ENCODE assay signal across 9 cellular contexts in the genomic region with DNA sequence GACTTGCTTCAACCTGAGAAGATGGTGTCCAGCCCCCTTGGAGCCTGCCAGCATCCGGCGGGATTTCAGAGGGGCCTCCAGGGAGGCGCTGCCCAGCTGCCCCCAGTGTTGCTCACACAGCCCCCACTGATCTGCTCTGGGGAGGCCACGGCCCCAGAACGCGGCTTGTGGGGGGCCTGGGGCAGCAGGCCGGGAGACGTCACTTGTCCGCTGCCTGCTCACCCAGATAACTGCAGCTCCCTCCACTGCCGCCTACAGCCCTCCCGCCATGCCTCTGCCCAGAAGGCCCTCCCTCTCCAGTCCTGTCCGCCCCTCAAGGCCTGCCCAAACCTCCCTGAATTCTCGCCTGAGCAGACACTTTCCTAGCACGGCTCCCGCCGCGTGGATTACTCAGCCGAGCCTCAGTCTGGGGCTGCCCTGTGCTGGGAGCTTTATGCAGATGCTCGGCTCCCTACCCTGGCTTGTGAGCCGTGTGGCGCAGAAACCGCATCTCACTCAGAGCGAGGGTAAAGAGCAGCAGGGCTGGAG. TPM values are rescaled to one million over a fixed set of nuclear protein-coding genes. Genes with fewer than 3 reads are reported as not detected.
A peak's percentile ranks its signal among the peaks of the same experiment; 100 is the strongest.
DNase-seq lines count a peak whose midpoint lies in the region; ATAC-seq, FAIRE-seq and TF ChIP-seq lines count a peak whose summit lies in the region.
"Had no signal": no experiment of that assay in that cellular context is flagged by ENCODE, and none has a peak within 500 bp of the region (broad histone marks: within the 10 kb centered on the region; RNA-seq: fewer than 3 reads in every experiment).

No MANE protein-coding gene starts in this region.

- no peak overlapping the region for H3K9ac ChIP-seq in GM12878 (ENCODE audit: control insufficient read depth, insufficient read depth, low read length)

- in situ Hi-C loops in GM12878 (cut with MboI), result no loop called here

- intact Hi-C loops in GM12878 (cut with micrococcal nuclease; ENCODE audit: unreplicated experiment), result no loop called here
- intact Hi-C loops in sigmoid colon (cut with DNase I), result loop anchor here (5.0 kb wide), 2 partner anchors 342 to 718 kb away; partner anchors contain the start of gene ETV5
- intact Hi-C loops in stomach (cut with DNase I; ENCODE audit: low total_unique reads), result no loop called here

- TF ChIP-seq RAD21 in GM12878 (IDR thresholded peaks at IDR 0.05; ENCODE audit: insufficient read depth, low read depth, low read length), result no peak

- H3K4me1 ChIP-seq in GM12878 (ENCODE audit: control insufficient read depth, insufficient read depth, low read length), result no peaks in the 10 kb centered on the region
- H3K4me1 ChIP-seq in lung (ENCODE audit: control insufficient read depth in 2 of 2, insufficient read depth in 2 of 2, low read length in 2 of 2), result peaks cover 0 to 5% of the 10 kb centered on the region in 2 donors
- H3K4me1 ChIP-seq in sigmoid colon, result peaks cover 0 to 29% (median 13%) of the 10 kb centered on the region in 4 donors
- peaks cover 0 to 34% (median 30%) of the 10 kb centered on the region in 4 donors for H3K4me1 ChIP-seq in stomach

- H3K27ac Mint-ChIP-seq in stimulated activated naive CD8-positive, alpha-beta T cell treated with anti-CD3 and anti-CD28 coated beads, Interleukin-15, Interleukin-2, amounts not matched to agents 100 ng/mL and 50 ng/mL, for 24 hours, result peak overlapping the region; percentile 94

- ATAC-seq in GM12878 (peak; percentile 19), lung (ENCODE audit: insufficient read depth, low FRiP score) (peak; percentile 9)

- peaks cover 38% of the 10 kb centered on the region for H3K4me1 Mint-ChIP-seq in stimulated activated naive CD8-positive, alpha-beta T cell treated with anti-CD3 and anti-CD28 coated beads, Interleukin-15, Interleukin-2, amounts not matched to agents 100 ng/mL and 50 ng/mL, for 24 hours (ENCODE audit: low read depth)

- no TSS peak for BruUV-seq in GM12878 (replicated peaks; lab: Mats Ljungman, UMichigan)

- peak overlapping the region; percentile 86 for H3K4me3 Mint-ChIP-seq in stimulated activated naive CD8-positive, alpha-beta T cell treated with anti-CD3 and anti-CD28 coated beads, Interleukin-15, Interleukin-2, amounts not matched to agents 100 ng/mL and 50 ng/mL, for 24 hours

- CTCF ChIA-PET in GM12878 (lab: Yijun Ruan, JAX), result interaction anchor here (0.5 to 9.3 kb wide), 3 partner anchors 210 to 543 kb away, joined by 3 to 183 read pairs (median 3); partner anchors contain the start of gene AHSG

- 17% methylated on average over 20 of the region's 23 CpGs for WGBS in GM12878 (ENCODE audit: insufficient coverage, insufficient replicate concordance, low lambda C conversion rate, missing lambda C conversion rate)
- 4 to 11% methylated on average over 22 to 23 of the region's 23 CpGs for WGBS in lung, 2 donors
- 9 to 13% methylated on average over 23 of the region's 23 CpGs for WGBS in sigmoid colon, 2 donors
- WGBS in stomach, 5 donors, result 5 to 17% (median 6%) methylated on average over 20 to 23 of the region's 23 CpGs

- RAD21 ChIA-PET in GM12878 (lab: Charles Lee; ENCODE audit: unreplicated experiment), result interaction anchor here (1.5 kb wide), 1 partner anchor 211 kb away, joined by 4 read pairs; no protein-coding TSS in a partner anchor

- peaks cover 32% of the 10 kb centered on the region for H3K27me3 Mint-ChIP-seq in stimulated activated naive CD8-positive, alpha-beta T cell treated with anti-CD3 and anti-CD28 coated beads, Interleukin-15, Interleukin-2, amounts not matched to agents 100 ng/mL and 50 ng/mL, for 24 hours

- H3K4me2 ChIP-seq in GM12878 (ENCODE audit: control insufficient read depth, insufficient read depth), result no peak overlapping the region

- DNase-seq in CD1c-positive myeloid dendritic cell (ENCODE audit: extremely low spot score) (peak; percentile 23), NCI-H2107 (lab: John Stamatoyannopoulos, UW) (peak; percentile 63), GM12878 (ENCODE audit: low read depth, low spot score) (no peak), lung (ENCODE audit: low spot score) (no peak), sigmoid colon (no peak), stomach (no peak), GM12891 (ENCODE audit: insufficient read length, low spot score) (no peak)

- H3K9me3 ChIP-seq in GM12878 (replicated peaks; ENCODE audit: control insufficient read depth, insufficient read depth, low read length), result no peaks in the 10 kb centered on the region
- H3K9me3 ChIP-seq in lung (ENCODE audit: control insufficient read depth in 2 of 2, insufficient read depth in 1 of 2, low read length in 1 of 2), result peaks cover 0 to 2% of the 10 kb centered on the region in 2 donors
- no peaks in the 10 kb centered on the region for H3K9me3 ChIP-seq in sigmoid colon
- H3K9me3 ChIP-seq in stomach, result no peaks in the 10 kb centered on the region

- H3K36me3 Mint-ChIP-seq in stimulated activated naive CD8-positive, alpha-beta T cell treated with anti-CD3 and anti-CD28 coated beads, Interleukin-15, Interleukin-2, amounts not matched to agents 100 ng/mL and 50 ng/mL, for 24 hours (ENCODE audit: low read depth), result peaks cover 11% of the 10 kb centered on the region

- H3K27ac ChIP-seq in GM12878 (ENCODE audit: control insufficient read depth, insufficient read depth), result no peak overlapping the region
- no peak overlapping the region for H3K27ac ChIP-seq in lung (ENCODE audit: low read depth in 1 of 2, low read length in 1 of 2)
- no peak overlapping the region for H3K27ac ChIP-seq in sigmoid colon
- H3K27ac ChIP-seq in stomach, result no peak overlapping the region

- no peak for TF ChIP-seq CTCF in GM12878 (IDR thresholded peaks at IDR 0.05 in 2 of 3, conservative IDR thresholded peaks at IDR 0.05 in 1 of 3; ENCODE audit: control insufficient read depth in 2 of 3, extremely low read depth in 1 of 3, insufficient read depth in 1 of 3, low read depth in 3 of 3, low read length in 3 of 3)
- no peak for TF ChIP-seq CTCF in lung (IDR thresholded peaks at IDR 0.05; ENCODE audit: control extremely low read depth, extremely low read depth)
- no peak for TF ChIP-seq CTCF in sigmoid colon (IDR thresholded peaks at IDR 0.05)
- TF ChIP-seq CTCF in stomach (IDR thresholded peaks at IDR 0.05), result no peak

- H3K79me2 ChIP-seq in GM12878 (ENCODE audit: control insufficient read depth, insufficient read depth, low read length), result no peaks in the 10 kb centered on the region

- H3K4me3 ChIP-seq in GM12878 (no peak overlapping the region), lung (no peak overlapping the region), sigmoid colon (no peak overlapping the region), stomach (no peak overlapping the region)

- SMC1A ChIA-PET in GM12878 (lab: Charles Lee; ENCODE audit: uncharacterized antibody, unreplicated experiment), result interaction anchor here (1.3 kb wide), 1 partner anchor 41 kb away, joined by 3 read pairs; no protein-coding TSS in a partner anchor

- TF ChIP-seq POLR2A in GM12878 (IDR thresholded peaks at IDR 0.05; ENCODE audit: low read depth, low read length) (no peak), sigmoid colon (IDR thresholded peaks at IDR 0.05) (no peak), stomach (IDR thresholded peaks at IDR 0.05) (no peak), GM12891 (IDR thresholded peaks at IDR 0.05; ENCODE audit: low read depth, low read length) (no peak)

- H4K20me1 ChIP-seq in GM12878 (ENCODE audit: control insufficient read depth, insufficient read depth), result 0 out of 2 replicates have a peak, but pooled peaks cover 4% of the 10 kb centered on the region

- H3K27me3 ChIP-seq in GM12878 (replicated peaks in 1 of 2; ENCODE audit: control insufficient read depth in 2 of 2, insufficient read depth in 2 of 2, low read length in 1 of 2) (peaks cover 14 to 22% of the 10 kb centered on the region in 2 experiments), lung (ENCODE audit: control insufficient read depth, insufficient read depth) (no peaks in the 10 kb centered on the region), sigmoid colon (peaks cover 18 to 53% (median 38%) of the 10 kb centered on the region in 3 donors), stomach (peaks cover 3 to 68% (median 61%) of the 10 kb centered on the region in 3 donors)

- no peak overlapping the region for H2AFZ ChIP-seq in GM12878 (ENCODE audit: control insufficient read depth, low read depth, low read length)

- TF ChIP-seq EP300 in GM12878 (IDR thresholded peaks at IDR 0.05; ENCODE audit: borderline replicate concordance in 1 of 2, control insufficient read depth in 1 of 2, low read depth in 2 of 2, low read length in 2 of 2) (no peak), sigmoid colon (IDR thresholded peaks at IDR 0.05) (no peak), stomach (IDR thresholded peaks at IDR 0.05) (no peak)

- H3K36me3 ChIP-seq in GM12878 (ENCODE audit: control insufficient read depth in 2 of 2, insufficient read depth in 2 of 2, low read length in 1 of 2), result no peaks in the 10 kb centered on the region
- no peaks in the 10 kb centered on the region for H3K36me3 ChIP-seq in lung (ENCODE audit: control insufficient read depth in 2 of 2, insufficient read depth in 2 of 2, low read length in 2 of 2)
- no peaks in the 10 kb centered on the region for H3K36me3 ChIP-seq in sigmoid colon
- H3K36me3 ChIP-seq in stomach, result no peaks in the 10 kb centered on the region

- POLR2A ChIA-PET in GM12878 (lab: Charles Lee), result no interaction called here

- no peaks in the 10 kb centered on the region for H3K9me3 Mint-ChIP-seq in stimulated activated naive CD8-positive, alpha-beta T cell treated with anti-CD3 and anti-CD28 coated beads, Interleukin-15, Interleukin-2, amounts not matched to agents 100 ng/mL and 50 ng/mL, for 24 hours

- peak; percentile 7 for FAIRE-seq in GM12878 (lab: Jason Lieb, UNC)
- no peak for FAIRE-seq in GM12891 (lab: Jason Lieb, UNC)

RNA-seq across cellular contexts. Expression of gene ADIPOQ, which starts 17.2 kb away (rescaled TPM):
- not detected in 2 replicates for total RNA-seq in GM12878 (2013; cell fraction: nucleolus; rRNA removed)
- total RNA-seq in GM12878 (2014; rRNA removed), result not detected in 2 replicates
- not detected in 2 replicates for total RNA-seq in GM12878 (2014; rRNA removed; fragmentation: Illumina TruSeq; extraction: Trizol)
- total RNA-seq in GM12878 (2021), result not detected in 2 replicates
- polyA plus RNA-seq in GM12878 (2011; ENCODE audit: low read depth), result not detected
- not detected in 2 replicates for polyA plus RNA-seq in GM12878 (2011; rRNA removed)
- polyA plus RNA-seq in GM12878 (2011; cell fraction: cytosol; rRNA removed), result not detected in 2 replicates
- polyA plus RNA-seq in GM12878 (2011; cell fraction: nucleus; rRNA removed), result not detected in 2 replicates
- polyA plus RNA-seq in GM12878 (2012), result not detected in 2 replicates
- polyA plus RNA-seq in GM12878 (2014; fragmentation: Illumina TruSeq; extraction: Trizol), result not detected in 2 replicates
- not detected for polyA plus RNA-seq in GM12878 (2014; fragmentation: Nextera tagmentation; extraction: Ambion mirVana)
- polyA plus RNA-seq in GM12878 (2014; rRNA removed), result not detected in 2 replicates
- polyA plus RNA-seq in GM12878 (2016; fragmentation: Nextera tagmentation; extraction: Ambion mirVana), result not detected
- polyA minus RNA-seq in GM12878 (2011; rRNA and poly(A)+ RNA removed), result not detected in 2 replicates
- polyA minus RNA-seq in GM12878 (2011; cell fraction: cytosol; rRNA and poly(A)+ RNA removed), result not detected in 2 replicates
- not detected in 2 replicates for polyA minus RNA-seq in GM12878 (2011; cell fraction: nucleus; rRNA and poly(A)+ RNA removed)
- total RNA-seq in lung, result under 1 TPM in 1 of 2 donors, not detected in 1; 0.09 TPM
- under 1 TPM in 1 of 2 donors, not detected in 1; 0.01 TPM for polyA plus RNA-seq in lung
- total RNA-seq in sigmoid colon, result 10 to 100 TPM in 1 of 4 donors, under 1 TPM in 3; 0.54 to 53.5 (median 0.83) TPM
- 10 to 100 TPM in 1 of 3 donors, 1 to 10 TPM in 1, not detected in 1; 1.8 to 25.3 TPM for polyA plus RNA-seq in sigmoid colon
- total RNA-seq in stomach, result 10 to 100 TPM in 1 of 5 donors, 1 to 10 TPM in 2, under 1 TPM in 1, not detected in 1; under 0.01 to 11.1 (median 6.5) TPM
- polyA plus RNA-seq in stomach, result 1 to 10 TPM in 1 of 3 donors, under 1 TPM in 2; 0.13 to 1.4 (median 0.25) TPM
- not detected for polyA plus RNA-seq in GM12891 (2012; ENCODE audit: low read depth, missing spikeins)
- total RNA-seq: dermis microvascular lymphatic vessel endothelial cell had no signal

RNA-seq across cellular contexts. Expression of gene RFC4, which starts 19.1 kb away (rescaled TPM):
- 30.5 and 32.4 TPM in 2 replicates for total RNA-seq in GM12878 (2013; cell fraction: nucleolus; rRNA removed)
- total RNA-seq in GM12878 (2014; rRNA removed) (79.8 and 91.8 TPM in 2 replicates), GM12878 (2014; rRNA removed; fragmentation: Illumina TruSeq; extraction: Trizol) (112 and 121 TPM in 2 replicates), GM12878 (2021) (63.8 and 69.2 TPM in 2 replicates), lung (10 to 100 TPM; 12.2 to 16.9 TPM), sigmoid colon (10 to 100 TPM in 3 of 4 donors, 1 to 10 TPM in 1; 8.7 to 26.6 (median 18.5) TPM), stomach (100 to 1,000 TPM in 1 of 5 donors, 10 to 100 TPM in 2, 1 to 10 TPM in 1, not detected in 1; 3.2 to 121 (median 28.4) TPM)
- polyA plus RNA-seq in GM12878 (2011; ENCODE audit: low read depth), result 99.9 TPM
- polyA plus RNA-seq in GM12878 (2011; rRNA removed) (49.1 and 58.6 TPM in 2 replicates), GM12878 (2014; fragmentation: Illumina TruSeq; extraction: Trizol) (104 and 141 TPM in 2 replicates), GM12878 (2014; fragmentation: Nextera tagmentation; extraction: Ambion mirVana) (100 to 1,000 TPM; 122 to 139 TPM), GM12878 (2014; rRNA removed) (77.6 and 83.1 TPM in 2 replicates), GM12878 (2016; fragmentation: Nextera tagmentation; extraction: Ambion mirVana) (100 to 1,000 TPM; 144 TPM), lung (10 to 100 TPM; 12.9 to 13.7 TPM), sigmoid colon (10 to 100 TPM; 13.9 to 30.3 (median 14.4) TPM), stomach (10 to 100 TPM; 13.1 to 25.2 (median 21.2) TPM)
- 20.8 and 22.0 TPM in 2 replicates for polyA plus RNA-seq in GM12878 (2011; cell fraction: cytosol; rRNA removed)
- 59.2 and 79.0 TPM in 2 replicates for polyA plus RNA-seq in GM12878 (2011; cell fraction: nucleus; rRNA removed)
- polyA plus RNA-seq in GM12878 (2012), result 45.5 and 55.8 TPM in 2 replicates
- polyA minus RNA-seq in GM12878 (2011; rRNA and poly(A)+ RNA removed), result 11.3 and 13.9 TPM in 2 replicates
- polyA minus RNA-seq in GM12878 (2011; cell fraction: cytosol; rRNA and poly(A)+ RNA removed), result 11.8 and 15.2 TPM in 2 replicates
- 9.9 and 14.0 TPM in 2 replicates for polyA minus RNA-seq in GM12878 (2011; cell fraction: nucleus; rRNA and poly(A)+ RNA removed)
- 61.8 TPM for polyA plus RNA-seq in GM12891 (2012; ENCODE audit: low read depth, missing spikeins)

RNA-seq across cellular contexts. Expression of gene EIF4A2, which starts 42.0 kb away (rescaled TPM):
- total RNA-seq in GM12878 (2013; cell fraction: nucleolus; rRNA removed), result 983 and 1,030 TPM in 2 replicates
- 254 and 334 TPM in 2 replicates for total RNA-seq in GM12878 (2014; rRNA removed)
- total RNA-seq in GM12878 (2014; rRNA removed; fragmentation: Illumina TruSeq; extraction: Trizol), result 321 and 331 TPM in 2 replicates
- 255 and 277 TPM in 2 replicates for total RNA-seq in GM12878 (2021)
- 199 TPM for polyA plus RNA-seq in GM12878 (2011; ENCODE audit: low read depth)
- polyA plus RNA-seq in GM12878 (2011; rRNA removed), result 680 and 939 TPM in 2 replicates
- polyA plus RNA-seq in GM12878 (2011; cell fraction: cytosol; rRNA removed), result 144 and 284 TPM in 2 replicates
- 1,051 and 1,062 TPM in 2 replicates for polyA plus RNA-seq in GM12878 (2011; cell fraction: nucleus; rRNA removed)
- 243 and 320 TPM in 2 replicates for polyA plus RNA-seq in GM12878 (2012)
- polyA plus RNA-seq in GM12878 (2014; fragmentation: Illumina TruSeq; extraction: Trizol), result 321 and 430 TPM in 2 replicates
- 100 to 1,000 TPM; 216 to 263 TPM for polyA plus RNA-seq in GM12878 (2014; fragmentation: Nextera tagmentation; extraction: Ambion mirVana)
- polyA plus RNA-seq in GM12878 (2014; rRNA removed), result 305 and 359 TPM in 2 replicates
- 100 to 1,000 TPM; 154 to 159 TPM for polyA plus RNA-seq in GM12878 (2016; fragmentation: Nextera tagmentation; extraction: Ambion mirVana)
- 229 and 363 TPM in 2 replicates for polyA minus RNA-seq in GM12878 (2011; rRNA and poly(A)+ RNA removed)
- 147 and 185 TPM in 2 replicates for polyA minus RNA-seq in GM12878 (2011; cell fraction: cytosol; rRNA and poly(A)+ RNA removed)
- 503 and 643 TPM in 2 replicates for polyA minus RNA-seq in GM12878 (2011; cell fraction: nucleus; rRNA and poly(A)+ RNA removed)
- total RNA-seq in lung, result 100 to 1,000 TPM; 235 to 683 TPM
- polyA plus RNA-seq in lung, result 100 to 1,000 TPM; 252 to 372 TPM
- 1,000 to 10,000 TPM in 1 of 4 donors, 100 to 1,000 TPM in 3; 632 to 1,010 (median 767) TPM for total RNA-seq in sigmoid colon
- 100 to 1,000 TPM; 305 to 428 (median 372) TPM for polyA plus RNA-seq in sigmoid colon
- 1,000 to 10,000 TPM in 1 of 5 donors, 100 to 1,000 TPM in 4; 165 to 1,058 (median 464) TPM for total RNA-seq in stomach
- 100 to 1,000 TPM; 313 to 569 (median 319) TPM for polyA plus RNA-seq in stomach
- 374 TPM for polyA plus RNA-seq in GM12891 (2012; ENCODE audit: low read depth, missing spikeins)

Comparison
In these comparisons a context has a peak if more than half of its experiments do, and no peak if none do; other contexts are left out.
1. DNase-seq: peak in CD1c-positive myeloid dendritic cell (single experiment) and NCI-H2107 (single experiment); none in GM12878 (single experiment), lung (single experiment), sigmoid colon (single experiment), stomach (single experiment) and GM12891 (single experiment).